ENCODE assay signal across 1 cellular context in genomic region chr5:172984244-172984953, GRCh38.
A peak's percentile ranks its signal among the peaks of the same experiment; 100 is the strongest.
TF ChIP-seq lines count a peak whose summit lies in the region.

No MANE protein-coding gene starts in this region.

TF ChIP-seq in K562, 482 proteins besides CTCF, POLR2A, EP300 and RAD21 (continued from another document and continues in another):
- TF ChIP-seq CBX5 (IDR thresholded peaks at IDR 0.05; ENCODE audit: borderline replicate concordance, low read depth) (no peak), SUPT5H (IDR thresholded peaks at IDR 0.05) (0 out of 2 replicates have a peak, but pooled peaks have one; percentile 26), KLF6 (CRISPR knock-in tag; IDR thresholded peaks at IDR 0.05; ENCODE audit: borderline replicate concordance) (no peak), SMARCB1 (IDR thresholded peaks at IDR 0.05; ENCODE audit: insufficient read length, low read depth) (no peak), ZBTB7A (IDR thresholded peaks at IDR 0.05; ENCODE audit: borderline replicate concordance, control insufficient read depth, low read depth, low read length) (no peak; the same call in 1 of the 2 replicates), HDAC8 (tag; IDR thresholded peaks at IDR 0.05) (no peak), SNRNP70 (optimal IDR thresholded peaks at IDR 0.05; ENCODE audit: low read depth, low read length) (no peak), RFX7 (CRISPR knock-in tag; IDR thresholded peaks at IDR 0.05) (no peak), ZNF134 (CRISPR knock-in tag; conservative IDR thresholded peaks at IDR 0.05) (no peak), COPS2 (conservative IDR thresholded peaks at IDR 0.05) (no peak), ZNF212 (CRISPR knock-in tag; IDR thresholded peaks at IDR 0.05) (no peak), FIP1L1 (IDR thresholded peaks at IDR 0.05; ENCODE audit: low read depth, low read length, poor library complexity, severe bottlenecking) (no peak), ZNF311 (CRISPR knock-in tag; IDR thresholded peaks at IDR 0.05) (no peak), UBTF (IDR thresholded peaks at IDR 0.05; ENCODE audit: borderline replicate concordance in 1 of 2, low read depth in 2 of 2, low read length in 2 of 2) (peak in 1 of 2 experiments; percentile 63; a peak in 1 of 4 replicates), PTBP1 (IDR thresholded peaks at IDR 0.05; ENCODE audit: low read depth, low read length) (no peak), RREB1 (CRISPR knock-in tag; IDR thresholded peaks at IDR 0.05) (no peak), TAF9B (IDR thresholded peaks at IDR 0.05; ENCODE audit: partially characterized antibody) (peak; percentile 3), BRCA1 (IDR thresholded peaks at IDR 0.05) (no peak), BRCA1 (CRISPR knock-in tag; IDR thresholded peaks at IDR 0.05) (no peak), SOX6 (IDR thresholded peaks at IDR 0.05) (peak; percentile 81), NBN (IDR thresholded peaks at IDR 0.05; ENCODE audit: low read depth) (peak; percentile 76; the same call in 1 of the 2 replicates), KDM1A (IDR thresholded peaks at IDR 0.05) (no peak), XRCC5 (IDR thresholded peaks at IDR 0.05; ENCODE audit: low read depth, low read length) (no peak), ZNF431 (CRISPR knock-in tag; IDR thresholded peaks at IDR 0.05) (no peak), GTF2E2 (tag; IDR thresholded peaks at IDR 0.05) (no peak), EWSR1 (IDR thresholded peaks at IDR 0.05; ENCODE audit: borderline replicate concordance, low read depth, partially characterized antibody) (no peak), HMG20B (CRISPR knock-in tag; IDR thresholded peaks at IDR 0.05) (no peak), STAG1 (CRISPR knock-in tag; IDR thresholded peaks at IDR 0.05; ENCODE audit: borderline replicate concordance) (no peak), TBP (optimal IDR thresholded peaks at IDR 0.05; ENCODE audit: low read depth, low read length) (peak; percentile 57), HMGN3 (IDR thresholded peaks at IDR 0.05; ENCODE audit: borderline replicate concordance, extremely low read depth, insufficient read length, low read depth, low read length) (no peak), NFE2 (IDR thresholded peaks at IDR 0.05; ENCODE audit: low read depth) (peak; percentile 91), ZNF165 (CRISPR knock-in tag; IDR thresholded peaks at IDR 0.05; ENCODE audit: borderline replicate concordance) (no peak), ZMIZ1 (IDR thresholded peaks at IDR 0.05; ENCODE audit: low read depth in 2 of 2, low read length in 2 of 2) (no peak), SREBF2 (CRISPR knock-in tag; IDR thresholded peaks at IDR 0.05) (no peak), L3MBTL2 (IDR thresholded peaks at IDR 0.05) (peak; percentile 86), POLR2AphosphoS5 (IDR thresholded peaks at IDR 0.05; ENCODE audit: control insufficient read depth, insufficient read depth, low read depth, low read length) (peak; percentile 63), GABPB1 (CRISPR knock-in tag; IDR thresholded peaks at IDR 0.05) (peak; percentile 8; the same call in 1 of the 2 replicates), ZNF41 (CRISPR knock-in tag; conservative IDR thresholded peaks at IDR 0.05) (no peak), ZNF197 (CRISPR knock-in tag; IDR thresholded peaks at IDR 0.05; ENCODE audit: low read depth) (0 out of 2 replicates have a peak, but pooled peaks have one; percentile 32)
- TF ChIP-seq, protein P1, sequence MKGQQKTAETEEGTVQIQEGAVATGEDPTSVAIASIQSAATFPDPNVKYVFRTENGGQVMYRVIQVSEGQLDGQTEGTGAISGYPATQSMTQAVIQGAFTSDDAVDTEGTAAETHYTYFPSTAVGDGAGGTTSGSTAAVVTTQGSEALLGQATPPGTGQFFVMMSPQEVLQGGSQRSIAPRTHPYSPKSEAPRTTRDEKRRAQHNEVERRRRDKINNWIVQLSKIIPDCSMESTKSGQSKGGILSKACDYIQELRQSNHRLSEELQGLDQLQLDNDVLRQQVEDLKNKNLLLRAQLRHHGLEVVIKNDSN (CRISPR knock-in tag; IDR thresholded peaks at IDR 0.05): no peak
- TF ChIP-seq, protein P2, sequence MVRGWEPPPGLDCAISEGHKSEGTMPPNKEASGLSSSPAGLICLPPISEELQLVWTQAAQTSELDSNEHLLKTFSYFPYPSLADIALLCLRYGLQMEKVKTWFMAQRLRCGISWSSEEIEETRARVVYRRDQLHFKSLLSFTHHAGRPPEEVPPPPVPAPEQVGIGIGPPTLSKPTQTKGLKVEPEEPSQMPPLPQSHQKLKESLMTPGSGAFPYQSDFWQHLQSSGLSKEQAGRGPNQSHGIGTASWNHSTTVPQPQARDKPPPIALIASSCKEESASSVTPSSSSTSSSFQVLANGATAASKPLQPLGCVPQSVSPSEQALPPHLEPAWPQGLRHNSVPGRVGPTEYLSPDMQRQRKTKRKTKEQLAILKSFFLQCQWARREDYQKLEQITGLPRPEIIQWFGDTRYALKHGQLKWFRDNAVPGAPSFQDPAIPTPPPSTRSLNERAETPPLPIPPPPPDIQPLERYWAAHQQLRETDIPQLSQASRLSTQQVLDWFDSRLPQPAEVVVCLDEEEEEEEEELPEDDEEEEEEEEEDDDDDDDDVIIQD (CRISPR knock-in tag; IDR thresholded peaks at IDR 0.05): no peak
- TF ChIP-seq, protein P3, sequence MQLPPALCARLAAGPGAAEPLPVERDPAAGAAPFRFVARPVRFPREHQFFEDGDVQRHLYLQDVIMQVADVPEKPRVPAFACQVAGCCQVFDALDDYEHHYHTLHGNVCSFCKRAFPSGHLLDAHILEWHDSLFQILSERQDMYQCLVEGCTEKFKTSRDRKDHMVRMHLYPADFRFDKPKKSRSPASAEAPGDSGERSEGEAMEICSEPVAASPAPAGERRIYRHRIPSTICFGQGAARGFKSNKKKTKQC (CRISPR knock-in tag; IDR thresholded peaks at IDR 0.05): no peak
- TF ChIP-seq, protein P4, sequence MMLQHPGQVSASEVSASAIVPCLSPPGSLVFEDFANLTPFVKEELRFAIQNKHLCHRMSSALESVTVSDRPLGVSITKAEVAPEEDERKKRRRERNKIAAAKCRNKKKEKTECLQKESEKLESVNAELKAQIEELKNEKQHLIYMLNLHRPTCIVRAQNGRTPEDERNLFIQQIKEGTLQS (IDR thresholded peaks at IDR 0.05): peak; percentile 15; the same call in 1 of the 2 replicates
- TF ChIP-seq, protein P4 (CRISPR knock-in tag; conservative IDR thresholded peaks at IDR 0.05): no peak
- TF ChIP-seq, protein P5, sequence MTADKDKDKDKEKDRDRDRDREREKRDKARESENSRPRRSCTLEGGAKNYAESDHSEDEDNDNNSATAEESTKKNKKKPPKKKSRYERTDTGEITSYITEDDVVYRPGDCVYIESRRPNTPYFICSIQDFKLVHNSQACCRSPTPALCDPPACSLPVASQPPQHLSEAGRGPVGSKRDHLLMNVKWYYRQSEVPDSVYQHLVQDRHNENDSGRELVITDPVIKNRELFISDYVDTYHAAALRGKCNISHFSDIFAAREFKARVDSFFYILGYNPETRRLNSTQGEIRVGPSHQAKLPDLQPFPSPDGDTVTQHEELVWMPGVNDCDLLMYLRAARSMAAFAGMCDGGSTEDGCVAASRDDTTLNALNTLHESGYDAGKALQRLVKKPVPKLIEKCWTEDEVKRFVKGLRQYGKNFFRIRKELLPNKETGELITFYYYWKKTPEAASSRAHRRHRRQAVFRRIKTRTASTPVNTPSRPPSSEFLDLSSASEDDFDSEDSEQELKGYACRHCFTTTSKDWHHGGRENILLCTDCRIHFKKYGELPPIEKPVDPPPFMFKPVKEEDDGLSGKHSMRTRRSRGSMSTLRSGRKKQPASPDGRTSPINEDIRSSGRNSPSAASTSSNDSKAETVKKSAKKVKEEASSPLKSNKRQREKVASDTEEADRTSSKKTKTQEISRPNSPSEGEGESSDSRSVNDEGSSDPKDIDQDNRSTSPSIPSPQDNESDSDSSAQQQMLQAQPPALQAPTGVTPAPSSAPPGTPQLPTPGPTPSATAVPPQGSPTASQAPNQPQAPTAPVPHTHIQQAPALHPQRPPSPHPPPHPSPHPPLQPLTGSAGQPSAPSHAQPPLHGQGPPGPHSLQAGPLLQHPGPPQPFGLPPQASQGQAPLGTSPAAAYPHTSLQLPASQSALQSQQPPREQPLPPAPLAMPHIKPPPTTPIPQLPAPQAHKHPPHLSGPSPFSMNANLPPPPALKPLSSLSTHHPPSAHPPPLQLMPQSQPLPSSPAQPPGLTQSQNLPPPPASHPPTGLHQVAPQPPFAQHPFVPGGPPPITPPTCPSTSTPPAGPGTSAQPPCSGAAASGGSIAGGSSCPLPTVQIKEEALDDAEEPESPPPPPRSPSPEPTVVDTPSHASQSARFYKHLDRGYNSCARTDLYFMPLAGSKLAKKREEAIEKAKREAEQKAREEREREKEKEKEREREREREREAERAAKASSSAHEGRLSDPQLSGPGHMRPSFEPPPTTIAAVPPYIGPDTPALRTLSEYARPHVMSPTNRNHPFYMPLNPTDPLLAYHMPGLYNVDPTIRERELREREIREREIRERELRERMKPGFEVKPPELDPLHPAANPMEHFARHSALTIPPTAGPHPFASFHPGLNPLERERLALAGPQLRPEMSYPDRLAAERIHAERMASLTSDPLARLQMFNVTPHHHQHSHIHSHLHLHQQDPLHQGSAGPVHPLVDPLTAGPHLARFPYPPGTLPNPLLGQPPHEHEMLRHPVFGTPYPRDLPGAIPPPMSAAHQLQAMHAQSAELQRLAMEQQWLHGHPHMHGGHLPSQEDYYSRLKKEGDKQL (CRISPR knock-in tag; IDR thresholded peaks at IDR 0.05; ENCODE audit: borderline replicate concordance): peak; percentile 84; the same call in 1 of the 2 replicates
